ENCODE assay signal across 12 cellular contexts in the genomic region with DNA sequence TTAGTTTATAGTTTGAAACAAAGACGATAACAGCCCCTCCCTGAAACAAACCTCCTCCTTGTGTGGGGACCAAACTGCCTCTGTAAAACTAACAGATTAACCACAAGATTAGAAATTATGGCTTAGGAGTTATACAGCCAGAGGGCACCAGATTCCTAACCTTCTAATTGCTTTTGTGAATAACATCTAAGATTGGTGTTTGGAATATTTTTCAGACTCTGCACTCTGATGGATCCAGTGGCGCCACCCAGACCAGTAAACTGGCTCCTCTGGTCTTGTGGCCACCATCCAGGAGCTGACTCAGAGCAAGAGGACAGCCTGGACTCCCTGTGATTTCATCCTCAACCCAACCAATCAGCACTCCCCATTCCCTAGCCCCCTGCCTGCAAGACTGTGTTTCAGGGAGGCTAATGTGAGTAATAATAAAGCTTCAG. TPM values are rescaled to one million over a fixed set of nuclear protein-coding genes. Genes with fewer than 3 reads are reported as not detected.
A peak's percentile ranks its signal among the peaks of the same experiment; 100 is the strongest.
DNase-seq lines count a peak whose midpoint lies in the region; ATAC-seq and TF ChIP-seq lines count a peak whose summit lies in the region.
"Had no signal": no experiment of that assay in that cellular context is flagged by ENCODE, and none has a peak within 500 bp of the region (broad histone marks: within the 10 kb centered on the region; RNA-seq: fewer than 3 reads in every experiment).

No MANE protein-coding gene starts in this region.

- no peaks in the 10 kb centered on the region for H3K9me2 ChIP-seq in hepatocyte (replicated peaks; ENCODE audit: insufficient read depth)

- H3K27ac ChIP-seq in ACC112 (ENCODE audit: low read depth, low read length): peak overlapping the region; percentile 82
- H3K27ac ChIP-seq in hepatocyte: no peak overlapping the region

- no peak overlapping the region for H3K4me2 ChIP-seq in hepatocyte

- intact Hi-C loops in MCF 10A (cut with micrococcal nuclease): no loop called here

- H3K4me3 Mint-ChIP-seq in MCF 10A (ENCODE audit: unreplicated experiment): no peak overlapping the region

- CTCF ChIA-PET in MCF 10A (lab: Yijun Ruan, JAX): interaction anchor here (0.5 kb wide), 1 partner anchor 458 kb away, joined by 3 read pairs; no protein-coding TSS in a partner anchor

- no peaks in the 10 kb centered on the region for H3K79me2 ChIP-seq in ACC112 (ENCODE audit: control insufficient read depth, insufficient read depth, low read length, unreplicated experiment)
- no peaks in the 10 kb centered on the region for H3K79me2 ChIP-seq in hepatocyte

- H3K4me1 Mint-ChIP-seq in MCF 10A (ENCODE audit: insufficient read depth, unreplicated experiment): peaks cover 36% of the 10 kb centered on the region

- POLR2A ChIA-PET in MCF 10A (lab: Yijun Ruan, JAX): no interaction called here

- H3K36me3 ChIP-seq in ACC112 (ENCODE audit: insufficient read depth, low read length) (no peaks in the 10 kb centered on the region), hepatocyte (replicated peaks; ENCODE audit: insufficient read depth, low read depth) (no peaks in the 10 kb centered on the region)

- peak; percentile 94 for DNase-seq in LHCN-M2 (ENCODE audit: low read depth)
- peak; percentile 75 for DNase-seq in MCF 10A (ENCODE audit: unreplicated experiment)
- DNase-seq in left lobe of liver (ENCODE audit: low spot score): no peak
- DNase-seq in hepatocyte (ENCODE audit: low spot score): no peak
- DNase-seq in GM19240 (ENCODE audit: insufficient read length, low spot score): no peak
- no peak for DNase-seq in NCI-H526 (lab: John Stamatoyannopoulos, UW)
- DNase-seq: activated CD4-positive, alpha-beta T cell treated with anti-CD3 and anti-CD28 coated beads, Interleukin-2, amount 50 U/mL, for 1 hour; MV-4-11 had no signal

- no peaks in the 10 kb centered on the region for H3K9me3 Mint-ChIP-seq in MCF 10A (ENCODE audit: unreplicated experiment)

- no peak overlapping the region for H2AFZ ChIP-seq in ACC112 (ENCODE audit: low read length, unreplicated experiment)
- H2AFZ ChIP-seq in hepatocyte: no peak overlapping the region

- H3K27ac Mint-ChIP-seq in MCF 10A (ENCODE audit: low read depth, unreplicated experiment): no peak overlapping the region
- H3K27ac Mint-ChIP-seq: progenitor cell of endocrine pancreas had no signal

- TF ChIP-seq CTCF in MCF 10A (IDR thresholded peaks at IDR 0.05; ENCODE audit: unreplicated experiment) (no peak), hepatocyte (IDR thresholded peaks at IDR 0.05; ENCODE audit: poor library complexity) (no peak)

- WGBS in hepatocyte (ENCODE audit: low lambda C conversion rate, missing lambda C conversion rate): 88% methylated on average over 2 of the region's 2 CpGs

- H4K20me1 ChIP-seq in hepatocyte (ENCODE audit: insufficient read depth, poor library complexity, severe bottlenecking): no peaks in the 10 kb centered on the region

- no peaks in the 10 kb centered on the region for H3K36me3 Mint-ChIP-seq in MCF 10A (ENCODE audit: insufficient read depth, unreplicated experiment)

- H3K27me3 ChIP-seq in ACC112 (ENCODE audit: insufficient read depth, low read length) (no peaks in the 10 kb centered on the region), hepatocyte (no peaks in the 10 kb centered on the region)

- peaks cover 54% of the 10 kb centered on the region for H3K4me1 ChIP-seq in ACC112 (ENCODE audit: control insufficient read depth, insufficient read depth, low read length, unreplicated experiment)
- peaks cover 13% of the 10 kb centered on the region for H3K4me1 ChIP-seq in hepatocyte (ENCODE audit: insufficient read depth)

- BruUV-seq in MCF 10A (replicated peaks; lab: Mats Ljungman, UMichigan): no TSS peak

- peak; percentile 23 for ATAC-seq in left lobe of liver
- no peak for ATAC-seq in HG03097 (IDR thresholded peaks at IDR 0.05; ENCODE audit: low FRiP score, unreplicated experiment)
- ATAC-seq: GM12878 had no signal

- H3K4me3 ChIP-seq in ACC112 (ENCODE audit: low read depth, low read length) (no peak overlapping the region), hepatocyte (no peak overlapping the region)
- H3K4me3 ChIP-seq: GM12878 had no signal

- H3K27me3 Mint-ChIP-seq in MCF 10A (ENCODE audit: insufficient read depth, unreplicated experiment): no peaks in the 10 kb centered on the region
- H3K27me3 Mint-ChIP-seq: progenitor cell of endocrine pancreas had no signal

- H3K9me3 ChIP-seq in hepatocyte (ENCODE audit: low read depth): no peaks in the 10 kb centered on the region

RNA-seq across cellular contexts. Expression of a gene that starts 58.3 kb away (rescaled TPM):
- total RNA-seq in LHCN-M2 (2014; rRNA removed) (not detected in 2 replicates), MCF 10A (2022) (not detected in 2 replicates), left lobe of liver (not detected), hepatocyte (not detected in 2 replicates)
- not detected for polyA plus RNA-seq in LHCN-M2 (2012)
- polyA plus RNA-seq in hepatocyte: not detected in 2 replicates
- total RNA-seq: GM12878, progenitor cell of endocrine pancreas had no signal
- polyA plus RNA-seq: GM12878 had no signal

Comparison
In these comparisons a context has a peak if more than half of its experiments do, and no peak if none do; other contexts are left out.
1. DNase-seq: peak in LHCN-M2 (single experiment) and MCF 10A (single experiment); none in left lobe of liver (single experiment), hepatocyte (single experiment), GM19240 (single experiment) and NCI-H526 (0 of 2).